In genomic region chr15:76204558-76204845, GRCh38 we compare ENCODE assay signal across 16 cellular contexts.
A peak's percentile ranks its signal among the peaks of the same experiment; 100 is the strongest.
DNase-seq lines count a peak whose midpoint lies in the region; ATAC-seq and TF ChIP-seq lines count a peak whose summit lies in the region.
"Had no signal": no experiment of that assay in that cellular context is flagged by ENCODE, and none has a peak within 500 bp of the region (broad histone marks: within the 10 kb centered on the region; RNA-seq: fewer than 3 reads in every experiment).

No MANE protein-coding gene starts in this region.

- H3K4me2 ChIP-seq in BLaER1, result no peak overlapping the region; the same call in 1 of the 2 replicates
- H3K4me2 ChIP-seq: BLaER1 treated with 17β-estradiol and CSF1 and Interleukin-3, amounts not matched to agents 10 nM and 100 nM had no signal

- no peak overlapping the region for H3K4me3 ChIP-seq in BLaER1
- H3K4me3 ChIP-seq: BLaER1 treated with 17β-estradiol and CSF1 and Interleukin-3, amounts not matched to agents 10 nM and 100 nM had no signal

- CTCF ChIA-PET in RWPE1 (lab: Yijun Ruan, JAX), result no interaction called here

- POLR2A ChIA-PET in RWPE1 (lab: Yijun Ruan, JAX; ENCODE audit: low non-redundant PET), result no interaction called here

- H3K36me3 ChIP-seq in BLaER1, result peaks cover 35% of the 10 kb centered on the region

- no peaks in the 10 kb centered on the region for H3K27me3 ChIP-seq in BLaER1
- H3K27me3 ChIP-seq: BLaER1 treated with 17β-estradiol and CSF1 and Interleukin-3, amounts not matched to agents 10 nM and 100 nM had no signal

- H3K27ac ChIP-seq in BLaER1 (0 out of 2 replicates have a peak overlapping the region, but pooled peaks have one; percentile 49), RWPE1 (peak overlapping the region; percentile 89)
- H3K27ac ChIP-seq: BLaER1 treated with 17β-estradiol and CSF1 and Interleukin-3, amounts not matched to agents 10 nM and 100 nM had no signal

- no peak for TF ChIP-seq CTCF in RWPE1 (conservative IDR thresholded peaks at IDR 0.05; ENCODE audit: low read depth)

- no peaks in the 10 kb centered on the region for H3K9me3 ChIP-seq in BLaER1
- H3K9me3 ChIP-seq: BLaER1 treated with 17β-estradiol and CSF1 and Interleukin-3, amounts not matched to agents 10 nM and 100 nM had no signal

- no peak for DNase-seq in RWPE1 (ENCODE audit: low spot score)
- DNase-seq in mesenteric fat pad (ENCODE audit: low spot score), result peak; percentile 43
- DNase-seq in stimulated activated CD8-positive, alpha-beta memory T cell treated with anti-CD3 and anti-CD28 coated beads, Interleukin-4, amount 100 ng/mL, for 48 hours, result peak; percentile 3
- no peak for DNase-seq in RKO (ENCODE audit: low spot score)
- DNase-seq in HuH-7 (ENCODE audit: low spot score), result no peak
- DNase-seq: 8988T; Calu3; CD8-positive, alpha-beta T cell; DMS79 treated with DMSO at 0.1 percent for 48 hours; GF-D8; GOT3; H9 had no signal

- no peaks in the 10 kb centered on the region; the same call in 1 of the 2 replicates for H3K4me1 ChIP-seq in BLaER1

- H3K9ac ChIP-seq in BLaER1, result no peak overlapping the region

- no peak for ATAC-seq in HG03442 (IDR thresholded peaks at IDR 0.05; ENCODE audit: unreplicated experiment)
- ATAC-seq: CD8-positive, alpha-beta T cell; HepG2 had no signal

- no peaks in the 10 kb centered on the region for H4K20me1 ChIP-seq in BLaER1

Comparison
In these comparisons a context has a peak if more than half of its experiments do, and no peak if none do; other contexts are left out.
1. DNase-seq: peak in mesenteric fat pad (single experiment) and stimulated activated CD8-positive, alpha-beta memory T cell treated with anti-CD3 and anti-CD28 coated beads, Interleukin-4, amount 100 ng/mL, for 48 hours (single experiment); none in RWPE1 (single experiment), RKO (single experiment) and HuH-7 (single experiment).